Comparison of ENCODE assay signal across 22 cellular contexts in the genomic region with DNA sequence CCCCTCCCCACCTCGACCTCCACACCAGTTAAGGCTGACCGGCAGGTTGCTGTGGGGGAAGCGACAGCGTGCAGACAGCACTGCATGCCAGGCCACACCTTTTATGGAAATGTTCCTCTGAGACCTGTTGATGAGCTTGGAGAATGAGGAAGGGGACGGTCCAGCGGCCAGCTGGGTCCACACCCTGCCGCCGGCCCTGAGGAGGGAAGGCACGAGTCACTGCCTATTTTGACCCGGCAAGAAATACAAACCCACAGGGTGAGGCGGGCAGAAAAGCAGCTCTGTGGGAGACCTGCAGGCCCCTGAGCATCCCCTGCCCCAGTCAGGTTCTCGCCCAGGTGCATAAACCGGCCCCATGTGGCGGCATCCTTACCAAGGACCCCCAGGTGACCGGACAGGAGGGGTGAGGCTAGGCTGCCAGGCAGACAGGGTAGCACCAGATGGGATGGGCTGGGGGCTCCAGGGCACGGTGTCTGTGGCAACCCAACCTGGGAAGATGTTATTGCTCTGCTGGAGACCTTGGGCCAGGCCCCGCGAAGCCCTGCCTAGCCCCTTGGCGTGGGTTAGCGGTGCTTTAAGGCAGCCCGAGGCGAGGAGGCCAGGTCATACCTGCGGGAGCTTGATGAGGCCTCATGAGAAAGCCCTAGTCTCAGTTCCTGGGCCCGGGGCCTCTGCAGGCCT. TPM values are rescaled to one million over a fixed set of nuclear protein-coding genes. Genes with fewer than 3 reads are reported as not detected.
DNase-seq lines count a peak whose midpoint lies in the region; TF ChIP-seq lines count a peak whose summit lies in the region.
"Had no signal": no experiment of that assay in that cellular context is flagged by ENCODE, and none has a peak within 500 bp of the region (broad histone marks: within the 10 kb centered on the region; RNA-seq: fewer than 3 reads in every experiment).

No MANE protein-coding gene starts in this region.

- H3K9ac ChIP-seq in HUES48 (ENCODE audit: low read depth, low read length) (no peak overlapping the region), mesendoderm (ENCODE audit: low read length) (no peak overlapping the region), skeletal muscle tissue (ENCODE audit: low read depth in 1 of 3, low read length in 3 of 3) (peak overlapping the region; percentile 13 to 80 (median 23))

- H3K27ac Mint-ChIP-seq in glutamatergic neuron (ENCODE audit: unreplicated experiment), result no peak overlapping the region
- H3K27ac Mint-ChIP-seq: memory B cell had no signal

- H4K8ac ChIP-seq in mesendoderm (ENCODE audit: low read depth, low read length), result no peak overlapping the region

- H3K9me3 ChIP-seq in HUES48 (ENCODE audit: control insufficient read depth, insufficient read depth, low read length) (no peaks in the 10 kb centered on the region), skeletal muscle tissue (ENCODE audit: control insufficient read depth in 3 of 3, low read length in 3 of 3) (no peaks in the 10 kb centered on the region)
- H3K9me3 ChIP-seq: body of pancreas, upper lobe of left lung had no signal

- peaks cover 4% of the 10 kb centered on the region for H3K36me3 Mint-ChIP-seq in glutamatergic neuron (ENCODE audit: unreplicated experiment)
- H3K36me3 Mint-ChIP-seq: memory B cell had no signal

- H3K4me1 Mint-ChIP-seq in glutamatergic neuron (ENCODE audit: low read depth, unreplicated experiment), result peaks cover 21% of the 10 kb centered on the region

- no peaks in the 10 kb centered on the region for H3K79me1 ChIP-seq in mesendoderm (ENCODE audit: low read length)

- H4K5ac ChIP-seq in mesendoderm (ENCODE audit: low read length), result no peak overlapping the region

- H3K36me3 ChIP-seq in HUES48 (ENCODE audit: control insufficient read depth, insufficient read depth, low read length), result no peaks in the 10 kb centered on the region
- H3K36me3 ChIP-seq in mesendoderm (ENCODE audit: control insufficient read depth, insufficient read depth, low read length), result no peaks in the 10 kb centered on the region
- peaks cover 13 to 37% (median 14%) of the 10 kb centered on the region in 3 donors for H3K36me3 ChIP-seq in skeletal muscle tissue (ENCODE audit: control insufficient read depth in 3 of 3, insufficient read depth in 3 of 3, low read length in 3 of 3)
- H3K36me3 ChIP-seq: WERI-Rb-1 had no signal

- peaks cover 4% of the 10 kb centered on the region for H3K9me3 Mint-ChIP-seq in glutamatergic neuron (ENCODE audit: unreplicated experiment)
- H3K9me3 Mint-ChIP-seq: activated CD4-positive, alpha-beta T cell treated with anti-CD3 and anti-CD28 coated beads, Interleukin-2, amount 10 ng/mL, durations not matched to agents 7 days and 5 days had no signal

- peak overlapping the region; percentile 71 for H3K27ac ChIP-seq in HUES48 (ENCODE audit: low read depth, low read length)
- H3K27ac ChIP-seq in mesendoderm (ENCODE audit: low read depth, low read length), result no peak overlapping the region
- H3K27ac ChIP-seq in skeletal muscle tissue (ENCODE audit: low read depth, low read length), result peak overlapping the region; percentile 94
- H3K27ac ChIP-seq: body of pancreas, upper lobe of left lung, WERI-Rb-1 had no signal

- TF ChIP-seq CTCF in glutamatergic neuron (IDR thresholded peaks at IDR 0.05; ENCODE audit: partially characterized antibody, unreplicated experiment), result no peak

- no peaks in the 10 kb centered on the region for H3K79me2 ChIP-seq in mesendoderm (ENCODE audit: control insufficient read depth, insufficient read depth, low read length)

- H3K23ac ChIP-seq in mesendoderm (ENCODE audit: low read length), result no peak overlapping the region

- no peak overlapping the region for H3K4ac ChIP-seq in mesendoderm (ENCODE audit: low read depth, low read length)

- H2BK120ac ChIP-seq in mesendoderm (ENCODE audit: low read depth, low read length), result no peak overlapping the region

- no peak overlapping the region for H2BK15ac ChIP-seq in mesendoderm (replicated peaks; ENCODE audit: low read depth)

- H3K4me3 Mint-ChIP-seq in glutamatergic neuron (ENCODE audit: unreplicated experiment), result peak overlapping the region; percentile 54
- H3K4me3 Mint-ChIP-seq: activated CD4-positive, alpha-beta T cell treated with anti-CD3 and anti-CD28 coated beads, Interleukin-2, amount 10 ng/mL, durations not matched to agents 7 days and 5 days; memory B cell had no signal

- no peak overlapping the region for H2BK5ac ChIP-seq in mesendoderm (ENCODE audit: low read length)

- H3K4me2 ChIP-seq in mesendoderm (ENCODE audit: low read length), result no peak overlapping the region

- DNase-seq in glutamatergic neuron (no peak), mesendoderm (peak; percentile 58), NCI-H526 treated with DMSO at 0.1 percent for 48 hours (lab: John Stamatoyannopoulos, UW) (no peak), NCI-H2107 (lab: John Stamatoyannopoulos, UW) (no peak)
- DNase-seq in stimulated activated CD4-positive, alpha-beta T cell treated with anti-CD3 and anti-CD28 coated beads, Interleukin-1b, Interleukin-23, amount 100 ng/mL, for 48 hours, result no peak
- DNase-seq: activated CD4-positive, alpha-beta T cell treated with anti-CD3 and anti-CD28 coated beads, Interleukin-2, amount 10 ng/mL, durations not matched to agents 7 days and 5 days; activated naive CD4-positive, alpha-beta T cell; activated T-cell treated with anti-CD3 and anti-CD28 coated beads, Interleukin-2, amount 50 U/mL, for 48 hours; body of pancreas; C1 segment of cervical spinal cord; cerebellar nuclear complex; COR-L47; dorsolateral prefrontal cortex; left colon; NK-92 treated with Interleukin-12 subunit alpha and Interleukin-12 subunit beta, amount 100 ng/mL, for 24 hours; occipital lobe; T-helper 9 cell; upper lobe of left lung; WERI-Rb-1 had no signal

- H3K4me3 ChIP-seq in HUES48 (ENCODE audit: low read depth, low read length), result no peak overlapping the region
- no peak overlapping the region for H3K4me3 ChIP-seq in mesendoderm (ENCODE audit: low read length)
- H3K4me3 ChIP-seq in skeletal muscle tissue (ENCODE audit: low read length in 3 of 3), result no peak overlapping the region
- H3K4me3 ChIP-seq: body of pancreas, dorsolateral prefrontal cortex, upper lobe of left lung had no signal

- H3K56ac ChIP-seq in mesendoderm (ENCODE audit: low read length), result peak overlapping the region; percentile 28

- H3K27me3 ChIP-seq in HUES48 (ENCODE audit: control insufficient read depth, insufficient read depth, low read length), result no peaks in the 10 kb centered on the region
- H3K27me3 ChIP-seq in mesendoderm (ENCODE audit: insufficient read depth, low read length, poor library complexity), result no peaks in the 10 kb centered on the region
- H3K27me3 ChIP-seq in skeletal muscle tissue (ENCODE audit: control insufficient read depth in 3 of 3, insufficient read depth in 3 of 3, low read length in 3 of 3), result no peaks in the 10 kb centered on the region
- H3K27me3 ChIP-seq: body of pancreas, dorsolateral prefrontal cortex, upper lobe of left lung had no signal

- H2AK5ac ChIP-seq in mesendoderm (ENCODE audit: low read length), result no peak overlapping the region

- peaks cover 13% of the 10 kb centered on the region for H3K27me3 Mint-ChIP-seq in glutamatergic neuron (ENCODE audit: unreplicated experiment)
- H3K27me3 Mint-ChIP-seq: activated CD4-positive, alpha-beta T cell treated with anti-CD3 and anti-CD28 coated beads, Interleukin-2, amount 10 ng/mL, durations not matched to agents 7 days and 5 days; memory B cell had no signal

- no peak overlapping the region for H3K18ac ChIP-seq in mesendoderm (ENCODE audit: low read length)

- H3K4me1 ChIP-seq in HUES48 (ENCODE audit: control insufficient read depth, insufficient read depth, low read length) (peaks cover 8% of the 10 kb centered on the region; the same call in 1 of the 2 replicates), mesendoderm (ENCODE audit: control insufficient read depth, low read depth, low read length) (no peaks in the 10 kb centered on the region), skeletal muscle tissue (ENCODE audit: control insufficient read depth in 3 of 3, insufficient read depth in 3 of 3, low read length in 3 of 3) (peaks cover 52 to 65% (median 58%) of the 10 kb centered on the region in 3 donors)
- H3K4me1 ChIP-seq: body of pancreas, upper lobe of left lung had no signal

- WGBS in mesendoderm (ENCODE audit: extremely low coverage, insufficient coverage, low lambda C conversion rate), result no CpG with 5 or more reads among the region's 24 CpGs

RNA-seq across cellular contexts. Expression of gene NATD1, which starts 12.7 kb away (rescaled TPM):
- 45.9 TPM for total RNA-seq in glutamatergic neuron (ENCODE audit: unreplicated experiment)
- polyA plus RNA-seq in mesendoderm (2013, experiment 1 of 2), result 22.9 TPM
- polyA plus RNA-seq in mesendoderm (2013, experiment 2 of 2), result 23.5 TPM
- total RNA-seq in skeletal muscle tissue, result 3.7 TPM

RNA-seq across cellular contexts. Expression of gene TMEM11, which starts 26.6 kb away (rescaled TPM):
- 26.0 TPM for total RNA-seq in glutamatergic neuron (ENCODE audit: unreplicated experiment)
- polyA plus RNA-seq in mesendoderm (2013, experiment 1 of 2), result 46.0 TPM
- 46.4 TPM for polyA plus RNA-seq in mesendoderm (2013, experiment 2 of 2)
- 20.9 TPM for total RNA-seq in skeletal muscle tissue

RNA-seq across cellular contexts. Expression of gene MAP2K3, which starts 44.0 kb away (rescaled TPM):
- total RNA-seq in glutamatergic neuron (ENCODE audit: unreplicated experiment) (38.0 TPM), skeletal muscle tissue (11.5 TPM)
- 33.8 TPM for polyA plus RNA-seq in mesendoderm (2013, experiment 1 of 2)
- 35.9 TPM for polyA plus RNA-seq in mesendoderm (2013, experiment 2 of 2)

Comparison
In these comparisons a context has a peak if more than half of its experiments do, and no peak if none do; other contexts are left out.
1. H3K9ac ChIP-seq: peak in skeletal muscle tissue (3 of 3); none in HUES48 (single experiment) and mesendoderm (single experiment).
2. RNA of gene NATD1, which starts 12.7 kb away (total RNA-seq): 45.9 TPM in glutamatergic neuron (single experiment); 3.7 TPM in skeletal muscle tissue (single experiment); every median in the first group is over 10 times any median in the second.